In genomic region chr14:89955022-89955414, GRCh38 we compare ENCODE assay signal across 1 cellular context.
TF ChIP-seq lines count a peak whose summit lies in the region.

No MANE protein-coding gene starts in this region.

TF ChIP-seq in HepG2, 621 proteins besides CTCF, POLR2A, EP300 and RAD21:
- peak; percentile 4; the same call in 1 of the 2 replicates for TF ChIP-seq ATF1 (CRISPR knock-in tag; IDR thresholded peaks at IDR 0.05)
- 0 out of 2 replicates have a peak, but pooled peaks have one; percentile 10 for TF ChIP-seq NFIC (IDR thresholded peaks at IDR 0.05; ENCODE audit: low read length)
- TF ChIP-seq ZMYM3 (CRISPR knock-in tag; IDR thresholded peaks at IDR 0.05): peak; percentile 35; the same call in 1 of the 2 replicates
- TF ChIP-seq SP4 (CRISPR knock-in tag; IDR thresholded peaks at IDR 0.05): no peak
- no peak for TF ChIP-seq REST (IDR thresholded peaks at IDR 0.05; ENCODE audit: borderline replicate concordance in 1 of 2, low read depth in 1 of 2, low read length in 2 of 2)
- TF ChIP-seq FIP1L1 (IDR thresholded peaks at IDR 0.05; ENCODE audit: borderline replicate concordance, insufficient read depth, low read depth, low read length): no peak
- 0 out of 2 replicates have a peak, but pooled peaks have one; percentile 27 for TF ChIP-seq GFI1 (CRISPR knock-in tag; IDR thresholded peaks at IDR 0.05; ENCODE audit: borderline replicate concordance)
- no peak for TF ChIP-seq CREB1 (IDR thresholded peaks at IDR 0.05)
- TF ChIP-seq CREB1 (CRISPR knock-in tag; IDR thresholded peaks at IDR 0.05): peak; percentile 14; the same call in 1 of the 2 replicates
- no peak for TF ChIP-seq AKNA (CRISPR knock-in tag; IDR thresholded peaks at IDR 0.05; ENCODE audit: borderline replicate concordance)
- TF ChIP-seq ARID2 (CRISPR knock-in tag; IDR thresholded peaks at IDR 0.05; ENCODE audit: borderline replicate concordance): no peak
- no peak for TF ChIP-seq PHF21A (CRISPR knock-in tag; IDR thresholded peaks at IDR 0.05)
- no peak for TF ChIP-seq HOXD1 (CRISPR knock-in tag; IDR thresholded peaks at IDR 0.05)
- 0 out of 2 replicates have a peak, but pooled peaks have one; percentile 5 for TF ChIP-seq ZNF800 (CRISPR knock-in tag; IDR thresholded peaks at IDR 0.05)
TF ChIP-seq in HepG2: peak in this region for 6.
